1 cellular context compared by ENCODE assay signal in the genomic region with DNA sequence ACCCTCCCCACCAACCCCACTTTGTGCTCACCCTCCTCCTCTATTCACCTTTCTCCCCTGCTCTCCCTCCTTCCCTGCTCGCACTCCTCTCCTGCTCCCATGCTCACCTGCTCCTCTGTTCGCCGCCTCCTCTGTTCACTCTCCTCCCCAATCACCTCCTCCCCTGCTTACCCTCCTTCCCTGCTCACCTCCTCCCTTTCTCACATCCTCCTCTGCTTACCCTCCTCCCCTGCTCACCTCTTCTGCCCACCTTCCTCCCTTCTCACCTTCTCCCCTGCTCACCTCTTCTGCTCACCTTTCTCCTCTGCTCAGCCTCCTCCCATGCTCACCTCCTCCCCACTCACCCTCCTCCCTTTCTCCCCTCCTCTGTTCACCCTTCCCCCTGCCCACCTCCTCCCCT.
TF ChIP-seq lines count a peak whose summit lies in the region.

No MANE protein-coding gene starts in this region.

TF ChIP-seq in H1, 55 proteins besides CTCF, POLR2A, EP300 and RAD21:
- TF ChIP-seq BCL11A (IDR thresholded peaks at IDR 0.05; ENCODE audit: low read depth in 2 of 2, low read length in 2 of 2): no peak
- no peak for TF ChIP-seq SAP30 (IDR thresholded peaks at IDR 0.05; ENCODE audit: insufficient read depth, insufficient replicate concordance, low read length)
- no peak for TF ChIP-seq TBP (IDR thresholded peaks at IDR 0.05; ENCODE audit: low read depth, low read length)
- no peak for TF ChIP-seq RFX5 (IDR thresholded peaks at IDR 0.05; ENCODE audit: borderline replicate concordance, low read depth, low read length)
- no peak for TF ChIP-seq RXRA (IDR thresholded peaks at IDR 0.05; ENCODE audit: insufficient read depth, low read depth, low read length)
- TF ChIP-seq CBX5 (IDR thresholded peaks at IDR 0.05; ENCODE audit: low read depth, low read length): no peak
- no peak for TF ChIP-seq CEBPB (IDR thresholded peaks at IDR 0.05; ENCODE audit: low read depth, low read length)
TF ChIP-seq in H1: peak in this region for 0.
